1 cellular context compared by ENCODE assay signal in the genomic region with DNA sequence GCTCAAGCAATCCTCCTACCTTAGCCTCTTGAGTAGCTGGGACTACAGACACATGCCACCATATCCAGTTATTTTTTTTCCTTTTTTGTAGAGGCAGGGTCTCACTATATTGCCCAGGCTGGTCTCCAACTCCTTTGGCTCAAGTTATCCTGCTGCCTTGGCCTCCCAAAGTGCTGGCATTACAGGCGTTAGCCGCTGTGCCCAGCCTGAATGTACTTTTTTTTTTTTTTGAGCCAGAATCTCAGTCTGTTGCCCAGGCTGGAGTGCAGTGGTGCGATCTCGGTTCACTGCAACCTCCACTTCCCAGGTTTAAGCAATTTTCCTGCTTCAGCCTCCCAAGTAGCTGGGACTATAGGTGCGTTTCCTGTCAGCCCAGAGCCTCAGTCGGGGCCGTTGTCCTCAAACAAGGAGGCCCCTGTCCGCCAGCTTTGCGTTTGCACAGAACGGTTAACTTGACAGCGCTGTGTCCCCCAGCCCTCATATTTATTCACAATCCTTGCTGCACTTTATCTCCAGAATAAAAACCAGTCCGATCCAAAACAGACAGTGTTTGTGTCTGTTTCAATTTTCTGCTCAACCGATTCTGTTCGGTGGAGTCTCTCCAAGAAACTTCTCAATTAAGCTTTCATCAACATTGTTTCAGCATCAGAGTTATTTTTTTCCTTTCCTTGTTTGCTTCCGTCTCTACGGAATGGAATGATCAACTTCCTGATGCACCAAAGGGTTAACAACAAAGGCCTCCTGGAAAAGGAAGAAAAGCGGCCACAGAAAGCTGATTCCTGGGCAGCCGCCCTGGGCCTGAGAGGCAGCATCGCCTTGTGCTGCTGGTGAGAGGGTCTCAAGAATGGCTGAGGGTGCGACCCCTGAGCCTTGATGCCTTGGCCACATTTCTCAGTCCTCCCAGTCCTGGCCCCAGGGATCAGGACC.
TF ChIP-seq lines count a peak whose summit lies in the region.

No MANE protein-coding gene starts in this region.

TF ChIP-seq in HepG2, 621 proteins besides CTCF, POLR2A, EP300 and RAD21 (continued from another document and continues in another):
- TF ChIP-seq SCMH1 (CRISPR knock-in tag; IDR thresholded peaks at IDR 0.05; ENCODE audit: borderline replicate concordance) (no peak), HNRNPK (IDR thresholded peaks at IDR 0.05; ENCODE audit: low read depth, low read length, poor library complexity, severe bottlenecking) (no peak), SOX5 (CRISPR knock-in tag; IDR thresholded peaks at IDR 0.05; ENCODE audit: borderline replicate concordance) (no peak), KMT2A (CRISPR knock-in tag; IDR thresholded peaks at IDR 0.05) (no peak), ZNF121 (CRISPR knock-in tag; IDR thresholded peaks at IDR 0.05) (peak; percentile 97), ZNF292 (CRISPR knock-in tag; IDR thresholded peaks at IDR 0.05; ENCODE audit: borderline replicate concordance, low read depth) (peak; percentile 41; the same call in 1 of the 2 replicates), ZNF501 (CRISPR knock-in tag; IDR thresholded peaks at IDR 0.05) (0 out of 2 replicates have a peak, but pooled peaks have one; percentile 53), SATB2 (CRISPR knock-in tag; IDR thresholded peaks at IDR 0.05) (no peak), FOXA1 (IDR thresholded peaks at IDR 0.05) (no peak), FOXA1 (CRISPR knock-in tag; IDR thresholded peaks at IDR 0.05) (no peak), ZFX (CRISPR knock-in tag; IDR thresholded peaks at IDR 0.05; ENCODE audit: low read depth) (peak; percentile 62), MEIS1 (CRISPR knock-in tag; IDR thresholded peaks at IDR 0.05; ENCODE audit: borderline replicate concordance) (peak; percentile 67; the same call in 1 of the 2 replicates), ZNF761 (CRISPR knock-in tag; conservative IDR thresholded peaks at IDR 0.05) (no peak; the same call in 1 of the 2 replicates), ZNF766 (CRISPR knock-in tag; IDR thresholded peaks at IDR 0.05; ENCODE audit: borderline replicate concordance) (no peak), SP140L (CRISPR knock-in tag; IDR thresholded peaks at IDR 0.05; ENCODE audit: borderline replicate concordance) (no peak), SPEN (CRISPR knock-in tag; IDR thresholded peaks at IDR 0.05; ENCODE audit: low read depth) (0 out of 2 replicates have a peak, but pooled peaks have one; percentile 9), ZNF841 (CRISPR knock-in tag; IDR thresholded peaks at IDR 0.05; ENCODE audit: borderline replicate concordance) (no peak), THYN1 (CRISPR knock-in tag; IDR thresholded peaks at IDR 0.05; ENCODE audit: borderline replicate concordance, low read depth) (no peak), IKZF4 (CRISPR knock-in tag; IDR thresholded peaks at IDR 0.05; ENCODE audit: borderline replicate concordance, low read depth, not compliant biosample characterization) (no peak), CCDC6 (CRISPR knock-in tag; IDR thresholded peaks at IDR 0.05) (0 out of 2 replicates have a peak, but pooled peaks have one; percentile 21), ZNF33A (CRISPR knock-in tag; IDR thresholded peaks at IDR 0.05; ENCODE audit: borderline replicate concordance) (no peak), THAP11 (CRISPR knock-in tag; IDR thresholded peaks at IDR 0.05) (no peak), POGZ (CRISPR knock-in tag; IDR thresholded peaks at IDR 0.05) (no peak), HOXA5 (CRISPR knock-in tag; IDR thresholded peaks at IDR 0.05) (no peak), SP1 (IDR thresholded peaks at IDR 0.05) (no peak), SP1 (CRISPR knock-in tag; IDR thresholded peaks at IDR 0.05) (no peak), DNMT1 (CRISPR knock-in tag; IDR thresholded peaks at IDR 0.05) (no peak), ZNF790 (CRISPR knock-in tag; IDR thresholded peaks at IDR 0.05; ENCODE audit: borderline replicate concordance) (no peak), TBX3 (IDR thresholded peaks at IDR 0.05; ENCODE audit: borderline replicate concordance) (no peak), MYNN (CRISPR knock-in tag; IDR thresholded peaks at IDR 0.05; ENCODE audit: low read depth) (no peak), RORA (CRISPR knock-in tag; IDR thresholded peaks at IDR 0.05) (no peak), NR2F6 (IDR thresholded peaks at IDR 0.05) (no peak), NR2F6 (CRISPR knock-in tag; IDR thresholded peaks at IDR 0.05) (no peak), NFATC3 (CRISPR knock-in tag; IDR thresholded peaks at IDR 0.05) (no peak), ZNF567 (CRISPR knock-in tag; IDR thresholded peaks at IDR 0.05; ENCODE audit: borderline replicate concordance) (no peak), SMAD9 (CRISPR knock-in tag; IDR thresholded peaks at IDR 0.05) (no peak), ZNF264 (CRISPR knock-in tag; IDR thresholded peaks at IDR 0.05) (no peak), ZNF543 (CRISPR knock-in tag; IDR thresholded peaks at IDR 0.05) (0 out of 2 replicates have a peak, but pooled peaks have one; percentile 39), ZZZ3 (CRISPR knock-in tag; IDR thresholded peaks at IDR 0.05; ENCODE audit: borderline replicate concordance) (no peak), KLF16 (CRISPR knock-in tag; IDR thresholded peaks at IDR 0.05) (no peak), ELF3 (CRISPR knock-in tag; IDR thresholded peaks at IDR 0.05) (peak; percentile 81), ZSCAN29 (CRISPR knock-in tag; conservative IDR thresholded peaks at IDR 0.05) (0 out of 2 replicates have a peak, but pooled peaks have one; percentile 31), RARG (CRISPR knock-in tag; IDR thresholded peaks at IDR 0.05; ENCODE audit: low read depth) (no peak), ZNF253 (CRISPR knock-in tag; IDR thresholded peaks at IDR 0.05; ENCODE audit: borderline replicate concordance) (no peak), ZNF572 (CRISPR knock-in tag; IDR thresholded peaks at IDR 0.05) (no peak), MAFK (conservative IDR thresholded peaks at IDR 0.05 in 1 of 2, IDR thresholded peaks at IDR 0.05 in 1 of 2; ENCODE audit: low read length in 2 of 2) (no peak), TAF15 (IDR thresholded peaks at IDR 0.05; ENCODE audit: low read depth, low read length, poor library complexity, severe bottlenecking) (no peak), KDM3A (CRISPR knock-in tag; IDR thresholded peaks at IDR 0.05; ENCODE audit: low read depth) (0 out of 2 replicates have a peak, but pooled peaks have one; percentile 43), SAP130 (CRISPR knock-in tag; IDR thresholded peaks at IDR 0.05; ENCODE audit: low read depth) (peak; percentile 31), ZNF160 (CRISPR knock-in tag; IDR thresholded peaks at IDR 0.05) (no peak), SRSF1 (optimal IDR thresholded peaks at IDR 0.05; ENCODE audit: low read depth, low read length) (no peak), ZFP41 (CRISPR knock-in tag; IDR thresholded peaks at IDR 0.05; ENCODE audit: borderline replicate concordance) (no peak), ADNP (CRISPR knock-in tag; IDR thresholded peaks at IDR 0.05) (no peak)
- TF ChIP-seq, protein P1, sequence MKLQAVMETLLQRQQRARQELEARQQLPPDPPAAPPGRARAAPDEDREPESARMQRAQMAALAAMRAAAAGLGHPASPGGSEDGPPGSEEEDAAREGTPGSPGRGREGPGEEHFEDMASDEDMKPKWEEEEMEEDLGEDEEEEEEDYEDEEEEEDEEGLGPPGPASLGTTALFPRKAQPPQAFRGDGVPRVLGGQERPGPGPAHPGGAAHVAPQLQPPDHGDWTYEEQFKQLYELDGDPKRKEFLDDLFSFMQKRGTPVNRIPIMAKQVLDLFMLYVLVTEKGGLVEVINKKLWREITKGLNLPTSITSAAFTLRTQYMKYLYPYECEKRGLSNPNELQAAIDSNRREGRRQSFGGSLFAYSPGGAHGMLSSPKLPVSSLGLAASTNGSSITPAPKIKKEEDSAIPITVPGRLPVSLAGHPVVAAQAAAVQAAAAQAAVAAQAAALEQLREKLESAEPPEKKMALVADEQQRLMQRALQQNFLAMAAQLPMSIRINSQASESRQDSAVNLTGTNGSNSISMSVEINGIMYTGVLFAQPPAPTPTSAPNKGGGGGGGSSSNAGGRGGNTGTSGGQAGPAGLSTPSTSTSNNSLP (IDR thresholded peaks at IDR 0.05; ENCODE audit: low read depth, low read length): no peak
- TF ChIP-seq, protein P2, sequence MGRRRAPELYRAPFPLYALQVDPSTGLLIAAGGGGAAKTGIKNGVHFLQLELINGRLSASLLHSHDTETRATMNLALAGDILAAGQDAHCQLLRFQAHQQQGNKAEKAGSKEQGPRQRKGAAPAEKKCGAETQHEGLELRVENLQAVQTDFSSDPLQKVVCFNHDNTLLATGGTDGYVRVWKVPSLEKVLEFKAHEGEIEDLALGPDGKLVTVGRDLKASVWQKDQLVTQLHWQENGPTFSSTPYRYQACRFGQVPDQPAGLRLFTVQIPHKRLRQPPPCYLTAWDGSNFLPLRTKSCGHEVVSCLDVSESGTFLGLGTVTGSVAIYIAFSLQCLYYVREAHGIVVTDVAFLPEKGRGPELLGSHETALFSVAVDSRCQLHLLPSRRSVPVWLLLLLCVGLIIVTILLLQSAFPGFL (CRISPR knock-in tag; IDR thresholded peaks at IDR 0.05): no peak
- TF ChIP-seq, protein P3, sequence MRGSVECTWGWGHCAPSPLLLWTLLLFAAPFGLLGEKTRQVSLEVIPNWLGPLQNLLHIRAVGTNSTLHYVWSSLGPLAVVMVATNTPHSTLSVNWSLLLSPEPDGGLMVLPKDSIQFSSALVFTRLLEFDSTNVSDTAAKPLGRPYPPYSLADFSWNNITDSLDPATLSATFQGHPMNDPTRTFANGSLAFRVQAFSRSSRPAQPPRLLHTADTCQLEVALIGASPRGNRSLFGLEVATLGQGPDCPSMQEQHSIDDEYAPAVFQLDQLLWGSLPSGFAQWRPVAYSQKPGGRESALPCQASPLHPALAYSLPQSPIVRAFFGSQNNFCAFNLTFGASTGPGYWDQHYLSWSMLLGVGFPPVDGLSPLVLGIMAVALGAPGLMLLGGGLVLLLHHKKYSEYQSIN (CRISPR knock-in tag; IDR thresholded peaks at IDR 0.05; ENCODE audit: borderline replicate concordance): no peak
- TF ChIP-seq, protein P4, sequence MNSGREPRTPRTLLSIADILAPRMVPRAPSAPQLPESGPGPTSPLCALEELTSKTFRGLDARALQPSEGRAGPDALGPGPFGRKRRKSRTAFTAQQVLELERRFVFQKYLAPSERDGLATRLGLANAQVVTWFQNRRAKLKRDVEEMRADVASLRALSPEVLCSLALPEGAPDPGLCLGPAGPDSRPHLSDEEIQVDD (CRISPR knock-in tag; IDR thresholded peaks at IDR 0.05; ENCODE audit: borderline replicate concordance): no peak
- TF ChIP-seq, protein P5, sequence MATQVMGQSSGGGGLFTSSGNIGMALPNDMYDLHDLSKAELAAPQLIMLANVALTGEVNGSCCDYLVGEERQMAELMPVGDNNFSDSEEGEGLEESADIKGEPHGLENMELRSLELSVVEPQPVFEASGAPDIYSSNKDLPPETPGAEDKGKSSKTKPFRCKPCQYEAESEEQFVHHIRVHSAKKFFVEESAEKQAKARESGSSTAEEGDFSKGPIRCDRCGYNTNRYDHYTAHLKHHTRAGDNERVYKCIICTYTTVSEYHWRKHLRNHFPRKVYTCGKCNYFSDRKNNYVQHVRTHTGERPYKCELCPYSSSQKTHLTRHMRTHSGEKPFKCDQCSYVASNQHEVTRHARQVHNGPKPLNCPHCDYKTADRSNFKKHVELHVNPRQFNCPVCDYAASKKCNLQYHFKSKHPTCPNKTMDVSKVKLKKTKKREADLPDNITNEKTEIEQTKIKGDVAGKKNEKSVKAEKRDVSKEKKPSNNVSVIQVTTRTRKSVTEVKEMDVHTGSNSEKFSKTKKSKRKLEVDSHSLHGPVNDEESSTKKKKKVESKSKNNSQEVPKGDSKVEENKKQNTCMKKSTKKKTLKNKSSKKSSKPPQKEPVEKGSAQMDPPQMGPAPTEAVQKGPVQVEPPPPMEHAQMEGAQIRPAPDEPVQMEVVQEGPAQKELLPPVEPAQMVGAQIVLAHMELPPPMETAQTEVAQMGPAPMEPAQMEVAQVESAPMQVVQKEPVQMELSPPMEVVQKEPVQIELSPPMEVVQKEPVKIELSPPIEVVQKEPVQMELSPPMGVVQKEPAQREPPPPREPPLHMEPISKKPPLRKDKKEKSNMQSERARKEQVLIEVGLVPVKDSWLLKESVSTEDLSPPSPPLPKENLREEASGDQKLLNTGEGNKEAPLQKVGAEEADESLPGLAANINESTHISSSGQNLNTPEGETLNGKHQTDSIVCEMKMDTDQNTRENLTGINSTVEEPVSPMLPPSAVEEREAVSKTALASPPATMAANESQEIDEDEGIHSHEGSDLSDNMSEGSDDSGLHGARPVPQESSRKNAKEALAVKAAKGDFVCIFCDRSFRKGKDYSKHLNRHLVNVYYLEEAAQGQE (IDR thresholded peaks at IDR 0.05; ENCODE audit: borderline replicate concordance in 1 of 2, low read depth in 1 of 2, low read length in 2 of 2): no peak
- TF ChIP-seq, protein P6, sequence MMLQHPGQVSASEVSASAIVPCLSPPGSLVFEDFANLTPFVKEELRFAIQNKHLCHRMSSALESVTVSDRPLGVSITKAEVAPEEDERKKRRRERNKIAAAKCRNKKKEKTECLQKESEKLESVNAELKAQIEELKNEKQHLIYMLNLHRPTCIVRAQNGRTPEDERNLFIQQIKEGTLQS (CRISPR knock-in tag; IDR thresholded peaks at IDR 0.05): no peak
- TF ChIP-seq, protein P7, sequence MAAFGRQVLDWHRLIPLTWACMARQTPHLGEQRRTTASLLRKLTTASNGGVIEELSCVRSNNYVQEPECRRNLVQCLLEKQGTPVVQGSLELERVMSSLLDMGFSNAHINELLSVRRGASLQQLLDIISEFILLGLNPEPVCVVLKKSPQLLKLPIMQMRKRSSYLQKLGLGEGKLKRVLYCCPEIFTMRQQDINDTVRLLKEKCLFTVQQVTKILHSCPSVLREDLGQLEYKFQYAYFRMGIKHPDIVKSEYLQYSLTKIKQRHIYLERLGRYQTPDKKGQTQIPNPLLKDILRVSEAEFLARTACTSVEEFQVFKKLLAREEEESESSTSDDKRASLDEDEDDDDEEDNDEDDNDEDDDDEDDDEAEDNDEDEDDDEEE (CRISPR knock-in tag; IDR thresholded peaks at IDR 0.05): peak; percentile 25; the same call in 1 of the 2 replicates
- TF ChIP-seq, protein P8, sequence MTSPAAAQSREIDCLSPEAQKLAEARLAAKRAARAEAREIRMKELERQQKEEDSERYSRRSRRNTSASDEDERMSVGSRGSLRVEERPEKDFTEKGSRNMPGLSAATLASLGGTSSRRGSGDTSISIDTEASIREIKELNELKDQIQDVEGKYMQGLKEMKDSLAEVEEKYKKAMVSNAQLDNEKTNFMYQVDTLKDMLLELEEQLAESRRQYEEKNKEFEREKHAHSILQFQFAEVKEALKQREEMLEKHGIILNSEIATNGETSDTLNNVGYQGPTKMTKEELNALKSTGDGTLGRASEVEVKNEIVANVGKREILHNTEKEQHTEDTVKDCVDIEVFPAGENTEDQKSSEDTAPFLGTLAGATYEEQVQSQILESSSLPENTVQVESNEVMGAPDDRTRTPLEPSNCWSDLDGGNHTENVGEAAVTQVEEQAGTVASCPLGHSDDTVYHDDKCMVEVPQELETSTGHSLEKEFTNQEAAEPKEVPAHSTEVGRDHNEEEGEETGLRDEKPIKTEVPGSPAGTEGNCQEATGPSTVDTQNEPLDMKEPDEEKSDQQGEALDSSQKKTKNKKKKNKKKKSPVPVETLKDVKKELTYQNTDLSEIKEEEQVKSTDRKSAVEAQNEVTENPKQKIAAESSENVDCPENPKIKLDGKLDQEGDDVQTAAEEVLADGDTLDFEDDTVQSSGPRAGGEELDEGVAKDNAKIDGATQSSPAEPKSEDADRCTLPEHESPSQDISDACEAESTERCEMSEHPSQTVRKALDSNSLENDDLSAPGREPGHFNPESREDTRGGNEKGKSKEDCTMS (CRISPR knock-in tag; conservative IDR thresholded peaks at IDR 0.05): no peak
- TF ChIP-seq, protein P9, sequence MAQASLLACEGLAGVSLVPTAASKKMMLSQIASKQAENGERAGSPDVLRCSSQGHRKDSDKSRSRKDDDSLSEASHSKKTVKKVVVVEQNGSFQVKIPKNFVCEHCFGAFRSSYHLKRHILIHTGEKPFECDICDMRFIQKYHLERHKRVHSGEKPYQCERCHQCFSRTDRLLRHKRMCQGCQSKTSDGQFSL (CRISPR knock-in tag; IDR thresholded peaks at IDR 0.05): no peak
